ENCODE assay signal across 25 cellular contexts in genomic region chr6:39207421-39208232, GRCh38. TPM values are rescaled to one million over a fixed set of nuclear protein-coding genes. Genes with fewer than 3 reads are reported as not detected.
DNase-seq lines count a peak whose midpoint lies in the region; ATAC-seq, FAIRE-seq and TF ChIP-seq lines count a peak whose summit lies in the region.
"Had no signal": no experiment of that assay in that cellular context is flagged by ENCODE, and none has a peak within 500 bp of the region (broad histone marks: within the 10 kb centered on the region; RNA-seq: fewer than 3 reads in every experiment).

No MANE protein-coding gene starts in this region.

- no peak for TF ChIP-seq RAD21 in H1 (IDR thresholded peaks at IDR 0.05 in 1 of 2, conservative IDR thresholded peaks at IDR 0.05 in 1 of 2; ENCODE audit: low read depth in 2 of 2, low read length in 2 of 2)

- no peak overlapping the region for H3K4ac ChIP-seq in H1 (replicated peaks; ENCODE audit: insufficient read length, low read depth, low read length)

- TF ChIP-seq POLR2A in H1 (IDR thresholded peaks at IDR 0.05; ENCODE audit: control extremely low read depth in 1 of 2, low read depth in 2 of 2, low read length in 2 of 2): no peak

- H3K4me2 ChIP-seq in H1 (ENCODE audit: insufficient read depth in 1 of 2, low read depth in 2 of 2, low read length in 2 of 2): no peak overlapping the region

- H3K4me3 ChIP-seq in H1 (ENCODE audit: extremely low read depth in 1 of 4, insufficient read depth in 2 of 4, low read depth in 3 of 4, low read length in 4 of 4): no peak overlapping the region
- H3K4me3 ChIP-seq: cardiac muscle cell, lung, tibial artery had no signal

- H4K8ac ChIP-seq in H1 (ENCODE audit: extremely low read depth, insufficient read depth, low read length): no peak overlapping the region; the same call in 1 of the 2 replicates

- peak overlapping the region; percentile 14; the same call in 1 of the 2 replicates for H2BK12ac ChIP-seq in H1 (ENCODE audit: low read depth, low read length)

- H3K36me3 ChIP-seq in KOPT-K1 (ENCODE audit: insufficient read depth, low read length) (peaks cover 41% of the 10 kb centered on the region), H1 (ENCODE audit: control insufficient read depth in 2 of 4, insufficient read depth in 4 of 4, low read length in 3 of 4) (0 out of 8 replicates have a peak, but pooled peaks cover 0 to 6% (median 2%) of the 10 kb centered on the region in 4 experiments)
- H3K36me3 ChIP-seq: cardiac muscle cell, tibial artery had no signal

- H3K27ac Mint-ChIP-seq in Calu3 (ENCODE audit: unreplicated experiment) (peak overlapping the region; percentile 97), neural crest cell (ENCODE audit: unreplicated experiment) (peak overlapping the region; percentile 13), T-helper 17 cell (no peak overlapping the region)
- H3K27ac Mint-ChIP-seq in naive thymus-derived CD8-positive, alpha-beta T cell: no peak overlapping the region

- H3K9me3 Mint-ChIP-seq in Calu3 (ENCODE audit: low read depth, unreplicated experiment) (no peaks in the 10 kb centered on the region), neural crest cell (no peaks in the 10 kb centered on the region)
- no peaks in the 10 kb centered on the region for H3K9me3 Mint-ChIP-seq in naive thymus-derived CD8-positive, alpha-beta T cell
- H3K9me3 Mint-ChIP-seq: naive thymus-derived CD4-positive, alpha-beta T cell had no signal

- no peak overlapping the region; the same call in 1 of the 2 replicates for H2AK5ac ChIP-seq in H1 (ENCODE audit: low read depth, low read length)

- no peak overlapping the region for H2AFZ ChIP-seq in H1 (ENCODE audit: low read length)

- no peaks in the 10 kb centered on the region for H3K27me3 ChIP-seq in H1 (replicated peaks in 1 of 4; ENCODE audit: control insufficient read depth in 3 of 4, extremely low read depth in 1 of 4, insufficient read depth in 3 of 4, low read length in 3 of 4)

- no peak for TF ChIP-seq CTCF in Calu3 (IDR thresholded peaks at IDR 0.05; ENCODE audit: unreplicated experiment)
- TF ChIP-seq CTCF in H1 (IDR thresholded peaks at IDR 0.05; ENCODE audit: control extremely low read depth in 1 of 3, insufficient read depth in 1 of 3, low read depth in 1 of 3, low read length in 3 of 3): no peak
- no peak for TF ChIP-seq CTCF in neural crest cell (conservative IDR thresholded peaks at IDR 0.05)

- H2BK15ac ChIP-seq in H1 (ENCODE audit: low read length): no peak overlapping the region

- POLR2A ChIA-PET in H1 (lab: Charles Lee; ENCODE audit: partially characterized antibody): interaction anchor here (0.7 to 3.3 kb wide), 5 partner anchors 15 to 97 kb away, joined by 3 to 10 read pairs (median 3); partner anchors contain the start of gene KCNK5
- POLR2A ChIA-PET in naive thymus-derived CD8-positive, alpha-beta T cell (lab: Charles Lee): no interaction called here

- WGBS in H1 (ENCODE audit: extremely low coverage in 1 of 2, insufficient coverage in 1 of 2, insufficient read length in 1 of 2, insufficient replicate concordance in 2 of 2, low coverage in 1 of 2, low lambda C conversion rate in 2 of 2, missing lambda C conversion rate in 1 of 2), 2 experiments: 97% methylated on average over 7 of the region's 8 CpGs; no CpG with 5 or more reads in 1 of the 2 experiments

- H2BK5ac ChIP-seq in H1 (ENCODE audit: low read depth, low read length): no peak overlapping the region

- H3K9me3 ChIP-seq in KOPT-K1 (ENCODE audit: insufficient read depth, low read length, poor library complexity, severe bottlenecking) (no peaks in the 10 kb centered on the region), H1 (ENCODE audit: insufficient read depth in 2 of 2, low read depth in 1 of 2, low read length in 1 of 2) (no peaks in the 10 kb centered on the region), T-helper 17 cell (ENCODE audit: control insufficient read depth, low read length, poor library complexity, severe bottlenecking) (no peaks in the 10 kb centered on the region)
- H3K9me3 ChIP-seq: tibial artery had no signal

- H3K4me1 Mint-ChIP-seq in Calu3 (ENCODE audit: low read depth, unreplicated experiment) (peaks cover 95% of the 10 kb centered on the region), neural crest cell (peaks cover 54% of the 10 kb centered on the region), T-helper 17 cell (peaks cover 13% of the 10 kb centered on the region)
- peaks cover 2 to 12% (median 4%) of the 10 kb centered on the region in 4 donors for H3K4me1 Mint-ChIP-seq in naive thymus-derived CD8-positive, alpha-beta T cell

- peaks cover 49 to 74% (median 55%) of the 10 kb centered on the region in 4 experiments for H3K4me1 ChIP-seq in H1 (replicated peaks in 1 of 4; ENCODE audit: control insufficient read depth in 3 of 4, insufficient read depth in 4 of 4, low read length in 3 of 4)
- H3K4me1 ChIP-seq: tibial artery had no signal

- H3K36me3 Mint-ChIP-seq in Calu3 (ENCODE audit: insufficient read depth, unreplicated experiment): peaks cover 86% of the 10 kb centered on the region
- peaks cover 2% of the 10 kb centered on the region for H3K36me3 Mint-ChIP-seq in neural crest cell (ENCODE audit: low read depth)
- no peaks in the 10 kb centered on the region for H3K36me3 Mint-ChIP-seq in naive thymus-derived CD8-positive, alpha-beta T cell
- no peaks in the 10 kb centered on the region for H3K36me3 Mint-ChIP-seq in T-helper 17 cell (ENCODE audit: low read depth)
- H3K36me3 Mint-ChIP-seq: CD4-positive, CD25-positive, alpha-beta regulatory T cell; naive thymus-derived CD4-positive, alpha-beta T cell had no signal

- CTCF ChIA-PET in Calu3 (lab: Charles Lee) (interaction anchor here (0.7 to 3.6 kb wide), 8 partner anchors 10 to 98 kb away, joined by 3 to 22 read pairs (median 4); no protein-coding TSS in a partner anchor), H1 (lab: Charles Lee; ENCODE audit: partially characterized antibody) (interaction anchor here (0.6 to 72.8 kb wide), 6 partner anchors 7 to 89 kb away, joined by 3 to 1738 read pairs (median 420); partner anchors contain the start of genes KCNK17 and KCNK5)

- H3K27me3 Mint-ChIP-seq in Calu3 (ENCODE audit: unreplicated experiment): no peaks in the 10 kb centered on the region
- H3K27me3 Mint-ChIP-seq in neural crest cell (ENCODE audit: low read depth): no peaks in the 10 kb centered on the region
- no peaks in the 10 kb centered on the region for H3K27me3 Mint-ChIP-seq in naive thymus-derived CD8-positive, alpha-beta T cell
- H3K27me3 Mint-ChIP-seq in T-helper 17 cell: peaks cover 5% of the 10 kb centered on the region
- H3K27me3 Mint-ChIP-seq: CD4-positive, CD25-positive, alpha-beta regulatory T cell; naive thymus-derived CD4-positive, alpha-beta T cell had no signal

- no peaks in the 10 kb centered on the region for H3K23me2 ChIP-seq in H1 (ENCODE audit: low read depth, low read length)

- H3K18ac ChIP-seq in H1 (ENCODE audit: extremely low read depth, low read length): no peak overlapping the region

- no TSS peak for BruUV-seq in Calu3 (replicated peaks; lab: Mats Ljungman, UMichigan)

- FAIRE-seq in H1 (lab: Jason Lieb, UNC): no peak
- FAIRE-seq: GM12892, HTR-8/SVneo had no signal

- H2BK20ac ChIP-seq in H1 (ENCODE audit: low read length): no peak overlapping the region

- peaks cover 7 to 95% of the 10 kb centered on the region in 2 experiments; a peak in 3 of 4 replicates for H3K79me2 ChIP-seq in H1 (ENCODE audit: control insufficient read depth in 1 of 2, insufficient read depth in 2 of 2, low read length in 2 of 2)

- no peak overlapping the region for H2BK120ac ChIP-seq in H1 (replicated peaks; ENCODE audit: low read depth, low read length)

- peak overlapping the region; percentile 71 for H3K27ac ChIP-seq in KOPT-K1 (ENCODE audit: low read depth, low read length, poor library complexity, severe bottlenecking)
- H3K27ac ChIP-seq in H1 (ENCODE audit: low read depth, low read length): no peak overlapping the region
- H3K27ac ChIP-seq: cardiac muscle cell, tibial artery had no signal

- peaks cover 29% of the 10 kb centered on the region for H3K79me1 ChIP-seq in H1 (ENCODE audit: low read depth, low read length)

- no peak overlapping the region for H4K91ac ChIP-seq in H1 (replicated peaks; ENCODE audit: insufficient read length, low read length)

- no peak overlapping the region for H3K14ac ChIP-seq in H1 (ENCODE audit: insufficient read length)

- intact Hi-C loops in Calu3 (cut with micrococcal nuclease; ENCODE audit: unreplicated experiment): no loop called here

- DNase-seq in Calu3: peak; percentile 65
- DNase-seq in H1 (ENCODE audit: low read depth in 1 of 2, low spot score in 2 of 2): no peak
- no peak for DNase-seq in neural crest cell (ENCODE audit: low read depth, low spot score)
- DNase-seq in naive thymus-derived CD8-positive, alpha-beta T cell: no peak
- DNase-seq in T-helper 17 cell: no peak
- DNase-seq in inferior parietal cortex (ENCODE audit: extremely low spot score): no peak
- DNase-seq: activated gamma-delta T cell; amniotic stem cell; CD4-positive, CD25-positive, alpha-beta regulatory T cell; DND-41; HCEC 1CT; head of caudate nucleus; Kasumi-1; naive thymus-derived CD4-positive, alpha-beta T cell; NCI-H1048; NCI-H2029 treated with DMSO at 0.1 percent for 48 hours; stimulated activated naive CD4-positive, alpha-beta T cell treated with Interleukin-2 at 50 U/mL for 16 hours; tibial artery had no signal

- no peak for ATAC-seq in naive thymus-derived CD8-positive, alpha-beta T cell
- ATAC-seq in HG03139 (IDR thresholded peaks at IDR 0.05; ENCODE audit: unreplicated experiment): no peak
- ATAC-seq in T-helper 17 cell: no peak
- ATAC-seq: naive thymus-derived CD4-positive, alpha-beta T cell; Right ventricle myocardium inferior had no signal

- peaks cover 24 to 53% of the 10 kb centered on the region in 2 experiments for H4K20me1 ChIP-seq in H1 (replicated peaks in 1 of 2; ENCODE audit: control insufficient read depth in 1 of 2, insufficient read depth in 2 of 2, low read length in 2 of 2)

- peak overlapping the region; percentile 38 for H3K4me3 Mint-ChIP-seq in Calu3 (ENCODE audit: low read depth, unreplicated experiment)
- H3K4me3 Mint-ChIP-seq in neural crest cell: no peak overlapping the region
- no peak overlapping the region for H3K4me3 Mint-ChIP-seq in naive thymus-derived CD8-positive, alpha-beta T cell
- H3K4me3 Mint-ChIP-seq in T-helper 17 cell: no peak overlapping the region
- H3K4me3 Mint-ChIP-seq: CD4-positive, CD25-positive, alpha-beta regulatory T cell; naive thymus-derived CD4-positive, alpha-beta T cell had no signal

- H4K5ac ChIP-seq in H1 (ENCODE audit: insufficient read length, low read depth, low read length): no peak overlapping the region

- H3K9ac ChIP-seq in H1 (replicated peaks in 1 of 4; ENCODE audit: extremely low read depth in 1 of 4, low read depth in 3 of 4, low read length in 3 of 4): no peak overlapping the region

- no peak for TF ChIP-seq EP300 in H1 (IDR thresholded peaks at IDR 0.05; ENCODE audit: borderline replicate concordance in 1 of 2, low read depth in 2 of 2, low read length in 2 of 2)

- H3K56ac ChIP-seq in H1 (replicated peaks; ENCODE audit: insufficient read length, low read depth, low read length): no peak overlapping the region

- H3K23ac ChIP-seq in H1 (ENCODE audit: insufficient read length): no peak overlapping the region

RNA-seq across cellular contexts. Expression of gene KCNK5, which starts 21.6 kb away (rescaled TPM):
- total RNA-seq in Calu3 (2022): 62.4 and 77.5 TPM in 2 replicates
- 42.2 and 44.3 TPM in 2 replicates for total RNA-seq in H1 (2021; fragmentation: NEBNext Ultra II Directional; extraction: Animal tissue kit (Norgen Biotek cat#: 25700))
- 20.9 and 29.7 TPM in 2 replicates for polyA plus RNA-seq in H1 (2011; rRNA removed)
- 24.8 TPM for polyA plus RNA-seq in H1 (2011; cell fraction: cytosol; rRNA removed)
- polyA plus RNA-seq in H1 (2011; cell fraction: nucleus; rRNA removed): 31.8 TPM
- polyA plus RNA-seq in H1 (2012, experiment 1 of 2): 31.4 to 37.5 TPM (median 35.7 TPM) in 4 replicates
- 37.4 TPM for polyA plus RNA-seq in H1 (2012, experiment 2 of 2)
- polyA plus RNA-seq in H1 (2013, experiment 1 of 2): 41.6 TPM
- polyA plus RNA-seq in H1 (2013, experiment 2 of 2): 43.7 TPM
- 35.0 and 38.1 TPM in 2 replicates for polyA minus RNA-seq in H1 (2011; rRNA and poly(A)+ RNA removed)
- polyA minus RNA-seq in H1 (2011; cell fraction: cytosol; rRNA and poly(A)+ RNA removed): 28.0 TPM
- polyA minus RNA-seq in H1 (2011; cell fraction: nucleus; rRNA and poly(A)+ RNA removed): 27.0 TPM
- total RNA-seq in neural crest cell: 30.4 and 32.7 TPM in 2 replicates
- under 1 TPM; 0.11 to 0.16 TPM for total RNA-seq in naive thymus-derived CD8-positive, alpha-beta T cell
- polyA plus RNA-seq in naive thymus-derived CD8-positive, alpha-beta T cell: not detected
- under 1 TPM; 0.78 to 0.87 TPM for total RNA-seq in T-helper 17 cell

Comparison
In these comparisons a context has a peak if more than half of its experiments do, and no peak if none do; other contexts are left out.
1. H3K27ac Mint-ChIP-seq: peak in Calu3 (single experiment) and neural crest cell (single experiment); none in naive thymus-derived CD8-positive, alpha-beta T cell (0 of 10) and T-helper 17 cell (single experiment).
2. RNA of gene KCNK5, which starts 21.6 kb away (total RNA-seq): 62.4 to 77.5 TPM in Calu3, 42.2 to 44.3 TPM in H1 and 30.4 to 32.7 TPM in neural crest cell; 0.78 to 0.87 TPM in T-helper 17 cell and 0.11 to 0.16 TPM in naive thymus-derived CD8-positive, alpha-beta T cell; every median in the first group is over 10 times any median in the second.